8 cellular contexts compared by ENCODE assay signal in the genomic region with DNA sequence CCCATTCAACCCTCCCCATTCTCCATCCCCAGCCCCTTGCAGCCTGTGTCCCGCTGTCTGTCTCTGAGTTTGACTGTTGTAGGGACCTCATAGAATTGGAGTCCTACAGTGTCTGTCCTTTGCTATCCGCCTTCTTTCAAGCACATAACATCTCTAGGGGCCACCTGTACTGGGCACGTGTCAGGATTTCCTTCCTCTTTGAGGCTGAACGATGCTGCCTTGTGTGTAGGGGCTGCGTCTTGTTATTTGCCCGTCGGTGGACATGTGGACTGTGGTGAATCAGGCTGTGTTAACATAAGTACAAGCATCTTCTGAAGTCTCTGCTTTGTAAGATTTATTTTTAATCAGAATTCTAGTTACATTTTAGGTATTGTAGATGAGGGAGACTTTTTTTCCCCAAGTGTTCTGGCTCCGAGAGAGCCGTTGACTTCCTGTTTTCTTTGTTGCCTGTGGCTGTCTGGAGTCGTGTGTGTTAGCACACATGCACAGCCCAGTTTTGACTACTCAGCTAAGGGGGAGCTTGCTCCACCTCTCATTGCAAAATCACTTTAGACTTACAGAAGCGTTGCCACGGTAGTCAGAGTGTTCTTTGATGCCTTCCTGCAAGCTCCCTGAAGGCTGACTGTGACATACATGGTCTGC. TPM values are rescaled to one million over a fixed set of nuclear protein-coding genes. Genes with fewer than 3 reads are reported as not detected.
DNase-seq lines count a peak whose midpoint lies in the region; ATAC-seq and TF ChIP-seq lines count a peak whose summit lies in the region.

No MANE protein-coding gene starts in this region.

- TF ChIP-seq CTCF in gastrocnemius medialis (IDR thresholded peaks at IDR 0.05 in 4 of 5, conservative IDR thresholded peaks at IDR 0.05 in 1 of 5) (no peak), brain microvascular endothelial cell (IDR thresholded peaks at IDR 0.05; ENCODE audit: low read depth, low read length, missing control alignments) (no peak)

- H3K9me3 ChIP-seq in gastrocnemius medialis = no peaks in the 10 kb centered on the region

- peak; percentile 97 for DNase-seq in Kasumi-1 (lab: John Stamatoyannopoulos, UW)
- DNase-seq in activated CD4-positive, alpha-beta T cell treated with anti-CD3 and anti-CD28 coated beads for 4 hours = peak; percentile 19 to 22
- DNase-seq in fibroblast of the conjunctiva (ENCODE audit: low read depth) = peak; percentile 23
- peak; percentile 15 to 46 for DNase-seq in gastrocnemius medialis
- DNase-seq in islet precursor cell = no peak
- DNase-seq in brain microvascular endothelial cell = no peak
- DNase-seq in DMS79 (lab: John Stamatoyannopoulos, UW) = no peak

- H3K4me1 ChIP-seq in gastrocnemius medialis = peaks cover 33 to 49% of the 10 kb centered on the region in 2 donors

- in situ Hi-C loops in gastrocnemius medialis (cut with MboI; ENCODE audit: low sequenced_read_pairs in 4 of 4) (no loop called here), brain microvascular endothelial cell (cut with HindIII; ENCODE audit: low pct_ligation_motif_present, low sequenced_read_pairs) (no loop called here)

- peak overlapping the region; percentile 44 to 82 (median 70) for H3K27ac ChIP-seq in gastrocnemius medialis
- H3K27ac ChIP-seq in brain microvascular endothelial cell = no peak overlapping the region

- ATAC-seq in gastrocnemius medialis (peak in 1 of 2 donors; percentile 51), HG03135 (IDR thresholded peaks at IDR 0.05; ENCODE audit: unreplicated experiment) (no peak)

- no peak for TF ChIP-seq POLR2A in gastrocnemius medialis (IDR thresholded peaks at IDR 0.05)

- intact Hi-C loops in gastrocnemius medialis (cut with DNase I; ENCODE audit: low total_unique reads) = no loop called here

- peaks cover 0 to 75% of the 10 kb centered on the region in 2 donors for H3K36me3 ChIP-seq in gastrocnemius medialis
- peaks cover 84% of the 10 kb centered on the region for H3K36me3 ChIP-seq in brain microvascular endothelial cell (replicated peaks)

- no peak overlapping the region for H3K4me3 ChIP-seq in gastrocnemius medialis
- H3K4me3 ChIP-seq in brain microvascular endothelial cell (ENCODE audit: low read depth, low read length) = no peak overlapping the region

- H3K27me3 ChIP-seq in gastrocnemius medialis (no peaks in the 10 kb centered on the region), brain microvascular endothelial cell (replicated peaks) (no peaks in the 10 kb centered on the region)

RNA-seq across cellular contexts. Expression of a gene that starts 26.1 kb away (rescaled TPM):
- 100 to 1,000 TPM in 2 of 4 donors, 10 to 100 TPM in 2; 67.7 to 117 (median 100.0) TPM for total RNA-seq in gastrocnemius medialis

RNA-seq across cellular contexts. Expression of a gene that starts 26.2 kb away (rescaled TPM):
- 1,000 to 10,000 TPM; 4,295 to 5,889 (median 4,806) TPM for total RNA-seq in gastrocnemius medialis

RNA-seq across cellular contexts. Expression of a gene that starts 41.3 kb away (rescaled TPM):
- total RNA-seq in gastrocnemius medialis = not detected

RNA-seq across cellular contexts. Expression of a gene that starts 43.9 kb away (rescaled TPM):
- 10 to 100 TPM; 26.0 to 77.0 (median 55.0) TPM for total RNA-seq in gastrocnemius medialis

Comparison
In these comparisons a context has a peak if more than half of its experiments do, and no peak if none do; other contexts are left out.
1. DNase-seq: peak in Kasumi-1 (2 of 2), activated CD4-positive, alpha-beta T cell treated with anti-CD3 and anti-CD28 coated beads for 4 hours (2 of 2), fibroblast of the conjunctiva (single experiment) and gastrocnemius medialis (2 of 2); none in islet precursor cell (single experiment), brain microvascular endothelial cell (single experiment) and DMS79 (single experiment).